In genomic region chr10:92238062-92238585, GRCh38 we compare ENCODE assay signal across 2 cellular contexts.
TF ChIP-seq lines count a peak whose summit lies in the region.

No MANE protein-coding gene starts in this region.

TF ChIP-seq in neural cell, 6 proteins besides CTCF, POLR2A, EP300 and RAD21:
- no peak for TF ChIP-seq TAF1 (IDR thresholded peaks at IDR 0.05; ENCODE audit: low read depth)
- TF ChIP-seq POLR2AphosphoS5 (IDR thresholded peaks at IDR 0.05), result no peak
- no peak for TF ChIP-seq SMC3 (conservative IDR thresholded peaks at IDR 0.05; ENCODE audit: poor library complexity)
- TF ChIP-seq EZH2 (IDR thresholded peaks at IDR 0.05; ENCODE audit: borderline replicate concordance, insufficient read depth, low read length, poor library complexity, severe bottlenecking), result no peak
- no peak for TF ChIP-seq REST (IDR thresholded peaks at IDR 0.05; ENCODE audit: borderline replicate concordance)

TF ChIP-seq in GM12891, 5 proteins besides CTCF, POLR2A, EP300 and RAD21:
- no peak for TF ChIP-seq PAX5 (IDR thresholded peaks at IDR 0.05; ENCODE audit: insufficient read depth, low read length, severe bottlenecking)
- no peak for TF ChIP-seq POU2F2 (IDR thresholded peaks at IDR 0.05; ENCODE audit: low read depth, low read length)
- TF ChIP-seq POLR2AphosphoS5 (IDR thresholded peaks at IDR 0.05; ENCODE audit: low read depth, low read length), result no peak
- no peak for TF ChIP-seq SPI1 (IDR thresholded peaks at IDR 0.05; ENCODE audit: low read depth, low read length)
- TF ChIP-seq TAF1 (IDR thresholded peaks at IDR 0.05; ENCODE audit: low read depth, low read length), result no peak
